ENCODE assay signal across 1 cellular context in the genomic region with DNA sequence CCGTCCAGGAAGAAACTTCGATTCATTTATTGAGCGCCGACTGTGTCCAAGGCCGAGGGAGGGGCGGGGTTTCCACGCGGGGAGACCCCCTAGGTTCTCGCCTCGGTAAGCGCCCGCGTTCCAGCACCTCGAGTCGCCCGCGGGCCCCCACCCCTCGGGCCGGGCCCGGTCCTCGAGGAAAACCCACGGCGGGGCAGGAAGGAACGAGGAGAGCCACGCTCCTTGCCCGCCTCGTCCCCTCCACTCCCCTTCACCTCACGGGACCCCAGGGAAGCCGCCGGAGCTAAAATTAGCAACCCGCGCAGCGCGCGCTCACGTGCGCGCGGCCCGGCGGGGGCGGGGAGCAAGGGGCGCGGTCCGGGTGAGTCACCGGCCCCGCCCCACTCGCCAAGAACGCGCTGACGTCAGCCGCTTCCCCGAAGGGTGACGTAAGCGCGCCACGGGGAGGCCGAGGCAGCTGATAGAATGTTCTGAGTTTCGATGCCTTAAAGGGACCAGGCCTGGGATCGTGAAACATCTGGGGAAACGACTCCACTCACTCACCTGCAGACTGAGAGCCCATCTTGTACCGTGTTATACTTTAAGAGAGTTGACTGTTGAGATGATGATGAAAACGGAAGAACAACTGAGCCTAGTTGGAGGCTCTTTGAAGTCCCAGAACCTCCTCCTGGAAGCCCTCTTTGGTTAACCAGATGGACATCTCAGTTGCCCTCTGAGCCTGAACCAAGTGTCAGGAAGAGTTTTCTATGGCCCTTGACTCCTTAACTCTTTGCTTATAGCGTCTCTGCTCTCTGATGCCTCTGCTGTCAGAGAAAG.
A peak's percentile ranks its signal among the peaks of the same experiment; 100 is the strongest.
TF ChIP-seq lines count a peak whose summit lies in the region.

No MANE protein-coding gene starts in this region.

TF ChIP-seq in GM12878, 131 proteins besides CTCF, POLR2A, EP300 and RAD21 (continued from another document and continues in another):
- TF ChIP-seq ZBTB4 (CRISPR knock-in tag; IDR thresholded peaks at IDR 0.05) (no peak), FOXK2 (IDR thresholded peaks at IDR 0.05) (no peak), FOS (IDR thresholded peaks at IDR 0.05; ENCODE audit: borderline replicate concordance, extremely low read depth, insufficient read length) (no peak), ZBED1 (IDR thresholded peaks at IDR 0.05; ENCODE audit: borderline replicate concordance) (no peak), BACH1 (IDR thresholded peaks at IDR 0.05; ENCODE audit: borderline replicate concordance) (peak; percentile 60; the same call in 1 of the 2 replicates), SP1 (IDR thresholded peaks at IDR 0.05; ENCODE audit: low read depth, low read length) (no peak), TBL1XR1 (IDR thresholded peaks at IDR 0.05; ENCODE audit: low read depth, low read length) (peak; percentile 76; the same call in 1 of the 2 replicates), SPI1 (IDR thresholded peaks at IDR 0.05; ENCODE audit: borderline replicate concordance, insufficient read depth, low read depth, low read length) (no peak), RFX5 (IDR thresholded peaks at IDR 0.05; ENCODE audit: low read depth, low read length) (no peak), STAT3 (IDR thresholded peaks at IDR 0.05; ENCODE audit: low read depth, low read length) (no peak), REST (IDR thresholded peaks at IDR 0.05; ENCODE audit: low read depth, low read length) (no peak), ATF3 (IDR thresholded peaks at IDR 0.05; ENCODE audit: borderline replicate concordance, extremely low read depth, low read depth, low read length) (no peak), MYB (IDR thresholded peaks at IDR 0.05; ENCODE audit: borderline replicate concordance, low read depth, low read length) (no peak), TCF12 (IDR thresholded peaks at IDR 0.05; ENCODE audit: low read depth, low read length) (peak; percentile 38), MEF2A (IDR thresholded peaks at IDR 0.05; ENCODE audit: insufficient read depth, low read depth, low read length) (peak; percentile 87), POU2F2 (IDR thresholded peaks at IDR 0.05; ENCODE audit: borderline replicate concordance, low read depth, low read length) (no peak; the same call in 2 of the 3 replicates), CHD1 (IDR thresholded peaks at IDR 0.05; ENCODE audit: low read depth, low read length) (no peak), ZZZ3 (IDR thresholded peaks at IDR 0.05; ENCODE audit: control insufficient read depth, insufficient read length, low read depth) (no peak), ZNF217 (IDR thresholded peaks at IDR 0.05) (peak; percentile 86), SIX5 (IDR thresholded peaks at IDR 0.05; ENCODE audit: low read depth, low read length, severe bottlenecking) (peak; percentile 11), NRF1 (conservative IDR thresholded peaks at IDR 0.05; ENCODE audit: low read depth, low read length) (no peak), RAD51 (IDR thresholded peaks at IDR 0.05) (peak; percentile 65), CBX5 (IDR thresholded peaks at IDR 0.05; ENCODE audit: low read depth) (no peak), JUND (IDR thresholded peaks at IDR 0.05; ENCODE audit: low read depth, low read length) (peak; percentile 84), ELK1 (IDR thresholded peaks at IDR 0.05; ENCODE audit: low read depth, low read length) (no peak; the same call in 1 of the 2 replicates), SUZ12 (IDR thresholded peaks at IDR 0.05; ENCODE audit: unreplicated experiment) (no peak), PKNOX1 (IDR thresholded peaks at IDR 0.05) (0 out of 2 replicates have a peak, but pooled peaks have one; percentile 3), DPF2 (IDR thresholded peaks at IDR 0.05) (peak; percentile 84; the same call in 1 of the 2 replicates), CUX1 (IDR thresholded peaks at IDR 0.05; ENCODE audit: insufficient replicate concordance, low read depth, low read length) (no peak), HDAC2 (IDR thresholded peaks at IDR 0.05) (no peak)
- TF ChIP-seq, protein P1, sequence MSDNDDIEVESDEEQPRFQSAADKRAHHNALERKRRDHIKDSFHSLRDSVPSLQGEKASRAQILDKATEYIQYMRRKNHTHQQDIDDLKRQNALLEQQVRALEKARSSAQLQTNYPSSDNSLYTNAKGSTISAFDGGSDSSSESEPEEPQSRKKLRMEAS (IDR thresholded peaks at IDR 0.05; ENCODE audit: low read depth, low read length) = no peak; the same call in 1 of the 2 replicates
- TF ChIP-seq, protein P2, sequence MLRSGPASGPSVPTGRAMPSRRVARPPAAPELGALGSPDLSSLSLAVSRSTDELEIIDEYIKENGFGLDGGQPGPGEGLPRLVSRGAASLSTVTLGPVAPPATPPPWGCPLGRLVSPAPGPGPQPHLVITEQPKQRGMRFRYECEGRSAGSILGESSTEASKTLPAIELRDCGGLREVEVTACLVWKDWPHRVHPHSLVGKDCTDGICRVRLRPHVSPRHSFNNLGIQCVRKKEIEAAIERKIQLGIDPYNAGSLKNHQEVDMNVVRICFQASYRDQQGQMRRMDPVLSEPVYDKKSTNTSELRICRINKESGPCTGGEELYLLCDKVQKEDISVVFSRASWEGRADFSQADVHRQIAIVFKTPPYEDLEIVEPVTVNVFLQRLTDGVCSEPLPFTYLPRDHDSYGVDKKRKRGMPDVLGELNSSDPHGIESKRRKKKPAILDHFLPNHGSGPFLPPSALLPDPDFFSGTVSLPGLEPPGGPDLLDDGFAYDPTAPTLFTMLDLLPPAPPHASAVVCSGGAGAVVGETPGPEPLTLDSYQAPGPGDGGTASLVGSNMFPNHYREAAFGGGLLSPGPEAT (IDR thresholded peaks at IDR 0.05; ENCODE audit: low read depth) = peak; percentile 77
- TF ChIP-seq, protein P3, sequence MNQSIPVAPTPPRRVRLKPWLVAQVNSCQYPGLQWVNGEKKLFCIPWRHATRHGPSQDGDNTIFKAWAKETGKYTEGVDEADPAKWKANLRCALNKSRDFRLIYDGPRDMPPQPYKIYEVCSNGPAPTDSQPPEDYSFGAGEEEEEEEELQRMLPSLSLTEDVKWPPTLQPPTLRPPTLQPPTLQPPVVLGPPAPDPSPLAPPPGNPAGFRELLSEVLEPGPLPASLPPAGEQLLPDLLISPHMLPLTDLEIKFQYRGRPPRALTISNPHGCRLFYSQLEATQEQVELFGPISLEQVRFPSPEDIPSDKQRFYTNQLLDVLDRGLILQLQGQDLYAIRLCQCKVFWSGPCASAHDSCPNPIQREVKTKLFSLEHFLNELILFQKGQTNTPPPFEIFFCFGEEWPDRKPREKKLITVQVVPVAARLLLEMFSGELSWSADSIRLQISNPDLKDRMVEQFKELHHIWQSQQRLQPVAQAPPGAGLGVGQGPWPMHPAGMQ (IDR thresholded peaks at IDR 0.05; ENCODE audit: borderline replicate concordance) = no peak
